8 cellular contexts compared by ENCODE assay signal in genomic region chrX:23743623-23743971, GRCh38. TPM values are rescaled to one million over a fixed set of nuclear protein-coding genes. Genes with fewer than 3 reads are reported as not detected.
DNase-seq lines count a peak whose midpoint lies in the region; ATAC-seq, FAIRE-seq and TF ChIP-seq lines count a peak whose summit lies in the region.
"Not testable (repeated sequence)": the region's sequence is repeated elsewhere in the genome, so short reads cannot be mapped to it uniquely, and the experiment has no call there.

No MANE protein-coding gene starts in this region.

- CTCF ChIA-PET in BJ (lab: Yijun Ruan, JAX) (interaction anchor here (0.6 kb wide), 1 partner anchor 159 kb away, joined by 3 read pairs; no protein-coding TSS in a partner anchor), H1 (lab: Charles Lee; ENCODE audit: partially characterized antibody) (interaction anchor here (1.0 to 2.8 kb wide), 5 partner anchors 9 to 164 kb away, joined by 3 to 16 read pairs (median 4); partner anchors contain the start of genes APOO and CXorf58)

- H2BK5ac ChIP-seq in H1 (ENCODE audit: low read depth, low read length), result not testable (repeated sequence)

- H3K9me2 ChIP-seq in SU-DHL-6 (replicated peaks; ENCODE audit: insufficient read depth, low read length), result not testable (repeated sequence)

- H3K4me2 ChIP-seq in SU-DHL-6 (ENCODE audit: low read depth, low read length, poor library complexity, severe bottlenecking) (peak overlapping the region; percentile 92), H1 (ENCODE audit: insufficient read depth in 1 of 2, low read depth in 2 of 2, low read length in 2 of 2) (peak overlapping the region; percentile 66 to 90; a peak in 3 of 4 replicates)

- H4K5ac ChIP-seq in H1 (ENCODE audit: insufficient read length, low read depth, low read length), result not testable (repeated sequence)

- H3K27me3 ChIP-seq in BJ (ENCODE audit: control insufficient read depth, insufficient read depth, low read length); HL-60 (ENCODE audit: insufficient read depth, poor library complexity, severe bottlenecking); SU-DHL-6 (ENCODE audit: low read length); H1 (replicated peaks in 1 of 4; ENCODE audit: control insufficient read depth in 3 of 4, extremely low read depth in 1 of 4, insufficient read depth in 3 of 4, low read length in 3 of 4); iPS-20b (ENCODE audit: insufficient read depth, low read length): not testable (repeated sequence)

- not testable (repeated sequence) for TF ChIP-seq POLR2A in H1 (IDR thresholded peaks at IDR 0.05; ENCODE audit: control extremely low read depth in 1 of 2, low read depth in 2 of 2, low read length in 2 of 2)

- H3K4ac ChIP-seq in H1 (replicated peaks; ENCODE audit: insufficient read length, low read depth, low read length), result not testable (repeated sequence)

- H3K36me3 ChIP-seq in BJ (ENCODE audit: control insufficient read depth, insufficient read depth, low read length); SU-DHL-6 (ENCODE audit: low read length); H1 (ENCODE audit: control insufficient read depth in 2 of 4, insufficient read depth in 4 of 4, low read length in 3 of 4); iPS-20b (ENCODE audit: insufficient read depth, low read depth, low read length): not testable (repeated sequence)

- H3K23ac ChIP-seq in H1 (ENCODE audit: insufficient read length), result not testable (repeated sequence)

- H3K4me3 Mint-ChIP-seq in activated naive CD8-positive, alpha-beta T cell treated with anti-CD3 and anti-CD28 coated beads for 36 hours, result peak overlapping the region; percentile 89
- H3K4me3 Mint-ChIP-seq in neural crest cell, result peak overlapping the region; percentile 93
- peak overlapping the region; percentile 87 to 94 for H3K4me3 Mint-ChIP-seq in stimulated activated naive CD8-positive, alpha-beta T cell treated with anti-CD3 and anti-CD28 coated beads, Interleukin-15, amount 100 ng/mL, for 72 hours

- not testable (repeated sequence) for H3K36me3 Mint-ChIP-seq in activated naive CD8-positive, alpha-beta T cell treated with anti-CD3 and anti-CD28 coated beads for 36 hours; neural crest cell (ENCODE audit: low read depth)

- H3K9me3 ChIP-seq in SU-DHL-6 (ENCODE audit: insufficient read depth, low read length); H1 (ENCODE audit: insufficient read depth in 2 of 2, low read depth in 1 of 2, low read length in 1 of 2); iPS-20b (ENCODE audit: insufficient read depth, low read depth, low read length): not testable (repeated sequence)

- H3K27me3 Mint-ChIP-seq in activated naive CD8-positive, alpha-beta T cell treated with anti-CD3 and anti-CD28 coated beads for 36 hours; neural crest cell (ENCODE audit: low read depth); stimulated activated naive CD8-positive, alpha-beta T cell treated with anti-CD3 and anti-CD28 coated beads, Interleukin-15, amount 100 ng/mL, for 72 hours: not testable (repeated sequence)

- H2BK20ac ChIP-seq in H1 (ENCODE audit: low read length), result not testable (repeated sequence)

- not testable (repeated sequence) for H3F3A ChIP-seq in SU-DHL-6 (ENCODE audit: insufficient read depth)

- H3K4me1 ChIP-seq in H1 (replicated peaks in 1 of 4; ENCODE audit: control insufficient read depth in 3 of 4, insufficient read depth in 4 of 4, low read length in 3 of 4); iPS-20b (ENCODE audit: insufficient read depth, low read length): not testable (repeated sequence)

- peak overlapping the region; percentile 87 for H3K27ac Mint-ChIP-seq in activated naive CD8-positive, alpha-beta T cell treated with anti-CD3 and anti-CD28 coated beads for 36 hours
- peak overlapping the region; percentile 94 for H3K27ac Mint-ChIP-seq in neural crest cell (ENCODE audit: unreplicated experiment)
- peak overlapping the region; percentile 76 to 89 for H3K27ac Mint-ChIP-seq in stimulated activated naive CD8-positive, alpha-beta T cell treated with anti-CD3 and anti-CD28 coated beads, Interleukin-15, amount 100 ng/mL, for 72 hours

- H3K4me3 ChIP-seq in BJ (ENCODE audit: low read depth, low read length), result peak overlapping the region; percentile 84; the same call in 1 of the 2 replicates
- H3K4me3 ChIP-seq in HL-60 (replicated peaks; ENCODE audit: insufficient read depth, low read length), result peak overlapping the region; percentile 78
- peak overlapping the region; percentile 73 for H3K4me3 ChIP-seq in SU-DHL-6 (ENCODE audit: insufficient read depth, low read length, poor library complexity, severe bottlenecking)
- peak overlapping the region in 3 of 4 experiments; percentile 65 to 83 (median 77); a peak in 4 of 8 replicates for H3K4me3 ChIP-seq in H1 (ENCODE audit: extremely low read depth in 1 of 4, insufficient read depth in 2 of 4, low read depth in 3 of 4, low read length in 4 of 4)
- H3K4me3 ChIP-seq in iPS-20b (ENCODE audit: low read length), result peak overlapping the region; percentile 81; the same call in 1 of the 2 replicates

- H4K91ac ChIP-seq in H1 (replicated peaks; ENCODE audit: insufficient read length, low read length), result not testable (repeated sequence)

- H3K79me1 ChIP-seq in H1 (ENCODE audit: low read depth, low read length), result not testable (repeated sequence)

- POLR2A ChIA-PET in BJ (lab: Charles Lee), result not testable (repeated sequence)
- POLR2A ChIA-PET in H1 (lab: Charles Lee; ENCODE audit: partially characterized antibody), result interaction anchor here (0.9 to 2.6 kb wide), 5 partner anchors 11 to 311 kb away, joined by 3 to 13 read pairs (median 4); partner anchors contain the start of genes APOO, CXorf58, EIF2S3 and KLHL15

- not testable (repeated sequence) for H2BK120ac ChIP-seq in H1 (replicated peaks; ENCODE audit: low read depth, low read length)

- H4K20me1 ChIP-seq in SU-DHL-6 (ENCODE audit: low read depth, low read length); H1 (replicated peaks in 1 of 2; ENCODE audit: control insufficient read depth in 1 of 2, insufficient read depth in 2 of 2, low read length in 2 of 2): not testable (repeated sequence)

- H3K9me3 Mint-ChIP-seq in activated naive CD8-positive, alpha-beta T cell treated with anti-CD3 and anti-CD28 coated beads for 36 hours; neural crest cell; stimulated activated naive CD8-positive, alpha-beta T cell treated with anti-CD3 and anti-CD28 coated beads, Interleukin-15, amount 100 ng/mL, for 72 hours: not testable (repeated sequence)

- TF ChIP-seq RAD21 in H1 (IDR thresholded peaks at IDR 0.05 in 1 of 2, conservative IDR thresholded peaks at IDR 0.05 in 1 of 2; ENCODE audit: low read depth in 2 of 2, low read length in 2 of 2), result not testable (repeated sequence)

- not testable (repeated sequence) for ATAC-seq in stimulated activated naive CD8-positive, alpha-beta T cell treated with anti-CD3 and anti-CD28 coated beads, Interleukin-15, amount 100 ng/mL, for 72 hours

- not testable (repeated sequence) for H2AK5ac ChIP-seq in H1 (ENCODE audit: low read depth, low read length)

- H2BK15ac ChIP-seq in H1 (ENCODE audit: low read length), result not testable (repeated sequence)

- H3K27ac ChIP-seq in HL-60 (replicated peaks) (peak overlapping the region; percentile 57), H1 (ENCODE audit: low read depth, low read length) (peak overlapping the region; percentile 62)
- not testable (repeated sequence) for H3K27ac ChIP-seq in SU-DHL-6 (ENCODE audit: low read depth, low read length); iPS-20b (ENCODE audit: low read length)

- not testable (repeated sequence) for TF ChIP-seq CTCF in BJ (IDR thresholded peaks at IDR 0.05; ENCODE audit: insufficient read depth, low read depth, low read length); HL-60 (IDR thresholded peaks at IDR 0.05; ENCODE audit: insufficient read depth, low read length); SU-DHL-6 (IDR thresholded peaks at IDR 0.05; ENCODE audit: insufficient read depth, low read length, poor library complexity, severe bottlenecking); H1 (IDR thresholded peaks at IDR 0.05; ENCODE audit: control extremely low read depth in 1 of 3, insufficient read depth in 1 of 3, low read depth in 1 of 3, low read length in 3 of 3); neural crest cell (conservative IDR thresholded peaks at IDR 0.05)

- peaks cover 14% of the 10 kb centered on the region for H3K4me1 Mint-ChIP-seq in activated naive CD8-positive, alpha-beta T cell treated with anti-CD3 and anti-CD28 coated beads for 36 hours
- peaks cover 27% of the 10 kb centered on the region for H3K4me1 Mint-ChIP-seq in neural crest cell
- H3K4me1 Mint-ChIP-seq in stimulated activated naive CD8-positive, alpha-beta T cell treated with anti-CD3 and anti-CD28 coated beads, Interleukin-15, amount 100 ng/mL, for 72 hours, result peaks cover 26% of the 10 kb centered on the region

- H3K56ac ChIP-seq in H1 (replicated peaks; ENCODE audit: insufficient read length, low read depth, low read length), result not testable (repeated sequence)

- H3K23me2 ChIP-seq in H1 (ENCODE audit: low read depth, low read length), result not testable (repeated sequence)

- not testable (repeated sequence) for FAIRE-seq in H1 (lab: Jason Lieb, UNC)

- 66% methylated on average over 14 of the region's 14 CpGs; no CpG with 5 or more reads in 1 of the 2 experiments for WGBS in H1 (ENCODE audit: extremely low coverage in 1 of 2, insufficient coverage in 1 of 2, insufficient read length in 1 of 2, insufficient replicate concordance in 2 of 2, low coverage in 1 of 2, low lambda C conversion rate in 2 of 2, missing lambda C conversion rate in 1 of 2), 2 experiments

- not testable (repeated sequence) for H3K18ac ChIP-seq in H1 (ENCODE audit: extremely low read depth, low read length)

- H4K8ac ChIP-seq in H1 (ENCODE audit: extremely low read depth, insufficient read depth, low read length), result not testable (repeated sequence)

- H2BK12ac ChIP-seq in H1 (ENCODE audit: low read depth, low read length), result not testable (repeated sequence)

- not testable (repeated sequence) for H3K14ac ChIP-seq in H1 (ENCODE audit: insufficient read length)

- H3K79me2 ChIP-seq in SU-DHL-6 (ENCODE audit: insufficient read depth, low read length) (peaks cover 16% of the 10 kb centered on the region; the same call in 1 of the 2 replicates), H1 (ENCODE audit: control insufficient read depth in 1 of 2, insufficient read depth in 2 of 2, low read length in 2 of 2) (peaks cover 0 to 35% of the 10 kb centered on the region in 2 experiments; a peak in 2 of 4 replicates)

- H3K9ac ChIP-seq in SU-DHL-6 (ENCODE audit: low read length) (peak overlapping the region; percentile 73), H1 (replicated peaks in 1 of 4; ENCODE audit: extremely low read depth in 1 of 4, low read depth in 3 of 4, low read length in 3 of 4) (peak overlapping the region in 2 of 4 experiments; percentile 42 to 66; a peak in 4 of 7 replicates), iPS-20b (ENCODE audit: low read depth, low read length) (peak overlapping the region; percentile 51; the same call in 1 of the 2 replicates)

- not testable (repeated sequence) for DNase-seq in BJ (ENCODE audit: low read depth); HL-60 (ENCODE audit: low read depth in 1 of 2, low spot score in 1 of 2); activated naive CD8-positive, alpha-beta T cell treated with anti-CD3 and anti-CD28 coated beads for 36 hours; H1 (ENCODE audit: low read depth in 1 of 2, low spot score in 2 of 2); neural crest cell (ENCODE audit: low read depth, low spot score); stimulated activated naive CD8-positive, alpha-beta T cell treated with anti-CD3 and anti-CD28 coated beads, Interleukin-15, amount 100 ng/mL, for 72 hours

- H2AFZ ChIP-seq in SU-DHL-6 (ENCODE audit: low read depth, low read length, severe bottlenecking) (peak overlapping the region; percentile 85), H1 (ENCODE audit: low read length) (0 out of 2 replicates have a peak overlapping the region, but pooled peaks have one; percentile 65)

- not testable (repeated sequence) for TF ChIP-seq EP300 in H1 (IDR thresholded peaks at IDR 0.05; ENCODE audit: borderline replicate concordance in 1 of 2, low read depth in 2 of 2, low read length in 2 of 2)

RNA-seq across cellular contexts. Expression of gene ACOT9, which starts 0.5 kb away (rescaled TPM):
- polyA plus RNA-seq in BJ (2011; rRNA removed) (27.7 and 52.8 TPM in 2 replicates), H1 (2011; rRNA removed) (12.4 and 20.7 TPM in 2 replicates)
- 17.8 and 18.5 TPM in 2 replicates for polyA minus RNA-seq in BJ (2011; rRNA and poly(A)+ RNA removed)
- 10 to 100 TPM; 22.1 to 23.1 TPM for total RNA-seq in activated naive CD8-positive, alpha-beta T cell treated with anti-CD3 and anti-CD28 coated beads for 36 hours
- 37.4 and 39.5 TPM in 2 replicates for total RNA-seq in H1 (2021; fragmentation: NEBNext Ultra II Directional; extraction: Animal tissue kit (Norgen Biotek cat#: 25700))
- polyA plus RNA-seq in H1 (2011; cell fraction: cytosol; rRNA removed), result 27.6 TPM
- 13.2 TPM for polyA plus RNA-seq in H1 (2011; cell fraction: nucleus; rRNA removed)
- 29.6 to 40.6 TPM (median 34.8 TPM) in 4 replicates for polyA plus RNA-seq in H1 (2012, experiment 1 of 2)
- 11.6 TPM for polyA plus RNA-seq in H1 (2012, experiment 2 of 2)
- polyA plus RNA-seq in H1 (2013, experiment 1 of 2), result 29.2 TPM
- 31.4 TPM for polyA plus RNA-seq in H1 (2013, experiment 2 of 2)
- 18.2 and 23.2 TPM in 2 replicates for polyA minus RNA-seq in H1 (2011; rRNA and poly(A)+ RNA removed)
- 22.2 TPM for polyA minus RNA-seq in H1 (2011; cell fraction: cytosol; rRNA and poly(A)+ RNA removed)
- polyA minus RNA-seq in H1 (2011; cell fraction: nucleus; rRNA and poly(A)+ RNA removed), result 21.2 TPM
- total RNA-seq in neural crest cell, result 61.8 and 62.2 TPM in 2 replicates

RNA-seq across cellular contexts. Expression of gene SAT1, which starts 39.4 kb away (rescaled TPM):
- polyA plus RNA-seq in BJ (2011; rRNA removed) (46.1 and 76.0 TPM in 2 replicates), H1 (2011; rRNA removed) (23.4 and 36.8 TPM in 2 replicates)
- 14.7 and 24.4 TPM in 2 replicates for polyA minus RNA-seq in BJ (2011; rRNA and poly(A)+ RNA removed)
- 10 to 100 TPM; 70.5 to 71.8 TPM for total RNA-seq in activated naive CD8-positive, alpha-beta T cell treated with anti-CD3 and anti-CD28 coated beads for 36 hours
- total RNA-seq in H1 (2021; fragmentation: NEBNext Ultra II Directional; extraction: Animal tissue kit (Norgen Biotek cat#: 25700)), result 26.3 and 29.2 TPM in 2 replicates
- polyA plus RNA-seq in H1 (2011; cell fraction: cytosol; rRNA removed), result 58.5 TPM
- 15.9 TPM for polyA plus RNA-seq in H1 (2011; cell fraction: nucleus; rRNA removed)
- polyA plus RNA-seq in H1 (2012, experiment 1 of 2), result 44.4 to 69.5 TPM (median 50.8 TPM) in 4 replicates
- polyA plus RNA-seq in H1 (2012, experiment 2 of 2), result 24.3 TPM
- polyA plus RNA-seq in H1 (2013, experiment 1 of 2), result 42.9 TPM
- polyA plus RNA-seq in H1 (2013, experiment 2 of 2), result 42.0 TPM
- polyA minus RNA-seq in H1 (2011; rRNA and poly(A)+ RNA removed), result 17.1 and 18.3 TPM in 2 replicates
- 10.9 TPM for polyA minus RNA-seq in H1 (2011; cell fraction: cytosol; rRNA and poly(A)+ RNA removed)
- 25.7 TPM for polyA minus RNA-seq in H1 (2011; cell fraction: nucleus; rRNA and poly(A)+ RNA removed)
- total RNA-seq in neural crest cell, result 106 and 108 TPM in 2 replicates
